In genomic region chr22:39889924-39890323, GRCh38 we compare ENCODE assay signal across 12 cellular contexts. TPM values are rescaled to one million over a fixed set of nuclear protein-coding genes. Genes with fewer than 3 reads are reported as not detected.
"Had no signal": no experiment of that assay in that cellular context is flagged by ENCODE, and none has a peak within 500 bp of the region (broad histone marks: within the 10 kb centered on the region; RNA-seq: fewer than 3 reads in every experiment).

No MANE protein-coding gene starts in this region.

RNA-seq across cellular contexts. Expression of gene ENTHD1, which starts 3.6 kb away (rescaled TPM):
- total RNA-seq: astrocyte, body of pancreas, breast epithelium, bronchial epithelial cell, cardiac muscle cell, cardiac septum, cerebellum, chondrocyte had no signal
- polyA plus RNA-seq: adipose tissue, adrenal gland, aorta, cardiac muscle cell had no signal

RNA-seq across cellular contexts. Expression of gene GRAP2, which starts 11.0 kb away (rescaled TPM):
- total RNA-seq: ascending aorta, bronchial epithelial cell, chondrocyte had no signal
- polyA plus RNA-seq: cardiac muscle cell had no signal
